ENCODE assay signal across 1 cellular context in the genomic region with DNA sequence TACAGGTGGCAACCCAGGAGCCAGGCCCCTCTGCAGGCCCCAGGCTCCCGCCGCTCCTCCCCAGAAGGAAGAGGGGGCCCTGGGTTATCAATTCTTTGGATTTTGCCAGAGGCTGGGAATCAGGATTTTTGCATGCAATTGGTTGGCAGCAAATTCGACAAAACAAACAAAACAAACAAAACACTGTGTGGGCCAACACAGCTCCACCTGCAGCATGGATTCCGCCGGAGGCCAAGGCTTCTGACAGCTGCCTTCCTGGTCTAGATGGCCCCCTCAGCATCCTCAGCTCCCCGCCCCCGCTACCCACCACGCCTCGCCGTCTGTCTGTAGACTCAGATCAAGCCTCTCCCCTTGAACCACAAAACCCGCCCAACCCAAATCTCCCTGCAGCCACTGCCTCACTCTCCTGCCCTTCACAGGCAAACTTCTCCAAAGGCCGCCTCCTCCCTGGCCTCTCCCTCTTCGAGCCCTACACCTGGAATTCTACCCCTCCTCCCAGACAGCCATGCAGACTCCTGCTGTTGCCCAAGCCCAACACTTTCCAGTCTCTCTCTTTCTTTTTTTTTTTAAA.
TF ChIP-seq lines count a peak whose summit lies in the region.

No MANE protein-coding gene starts in this region.

TF ChIP-seq in GM23338, 12 proteins besides CTCF, POLR2A, EP300 and RAD21 (continued from another document):
- TF ChIP-seq, protein P1, sequence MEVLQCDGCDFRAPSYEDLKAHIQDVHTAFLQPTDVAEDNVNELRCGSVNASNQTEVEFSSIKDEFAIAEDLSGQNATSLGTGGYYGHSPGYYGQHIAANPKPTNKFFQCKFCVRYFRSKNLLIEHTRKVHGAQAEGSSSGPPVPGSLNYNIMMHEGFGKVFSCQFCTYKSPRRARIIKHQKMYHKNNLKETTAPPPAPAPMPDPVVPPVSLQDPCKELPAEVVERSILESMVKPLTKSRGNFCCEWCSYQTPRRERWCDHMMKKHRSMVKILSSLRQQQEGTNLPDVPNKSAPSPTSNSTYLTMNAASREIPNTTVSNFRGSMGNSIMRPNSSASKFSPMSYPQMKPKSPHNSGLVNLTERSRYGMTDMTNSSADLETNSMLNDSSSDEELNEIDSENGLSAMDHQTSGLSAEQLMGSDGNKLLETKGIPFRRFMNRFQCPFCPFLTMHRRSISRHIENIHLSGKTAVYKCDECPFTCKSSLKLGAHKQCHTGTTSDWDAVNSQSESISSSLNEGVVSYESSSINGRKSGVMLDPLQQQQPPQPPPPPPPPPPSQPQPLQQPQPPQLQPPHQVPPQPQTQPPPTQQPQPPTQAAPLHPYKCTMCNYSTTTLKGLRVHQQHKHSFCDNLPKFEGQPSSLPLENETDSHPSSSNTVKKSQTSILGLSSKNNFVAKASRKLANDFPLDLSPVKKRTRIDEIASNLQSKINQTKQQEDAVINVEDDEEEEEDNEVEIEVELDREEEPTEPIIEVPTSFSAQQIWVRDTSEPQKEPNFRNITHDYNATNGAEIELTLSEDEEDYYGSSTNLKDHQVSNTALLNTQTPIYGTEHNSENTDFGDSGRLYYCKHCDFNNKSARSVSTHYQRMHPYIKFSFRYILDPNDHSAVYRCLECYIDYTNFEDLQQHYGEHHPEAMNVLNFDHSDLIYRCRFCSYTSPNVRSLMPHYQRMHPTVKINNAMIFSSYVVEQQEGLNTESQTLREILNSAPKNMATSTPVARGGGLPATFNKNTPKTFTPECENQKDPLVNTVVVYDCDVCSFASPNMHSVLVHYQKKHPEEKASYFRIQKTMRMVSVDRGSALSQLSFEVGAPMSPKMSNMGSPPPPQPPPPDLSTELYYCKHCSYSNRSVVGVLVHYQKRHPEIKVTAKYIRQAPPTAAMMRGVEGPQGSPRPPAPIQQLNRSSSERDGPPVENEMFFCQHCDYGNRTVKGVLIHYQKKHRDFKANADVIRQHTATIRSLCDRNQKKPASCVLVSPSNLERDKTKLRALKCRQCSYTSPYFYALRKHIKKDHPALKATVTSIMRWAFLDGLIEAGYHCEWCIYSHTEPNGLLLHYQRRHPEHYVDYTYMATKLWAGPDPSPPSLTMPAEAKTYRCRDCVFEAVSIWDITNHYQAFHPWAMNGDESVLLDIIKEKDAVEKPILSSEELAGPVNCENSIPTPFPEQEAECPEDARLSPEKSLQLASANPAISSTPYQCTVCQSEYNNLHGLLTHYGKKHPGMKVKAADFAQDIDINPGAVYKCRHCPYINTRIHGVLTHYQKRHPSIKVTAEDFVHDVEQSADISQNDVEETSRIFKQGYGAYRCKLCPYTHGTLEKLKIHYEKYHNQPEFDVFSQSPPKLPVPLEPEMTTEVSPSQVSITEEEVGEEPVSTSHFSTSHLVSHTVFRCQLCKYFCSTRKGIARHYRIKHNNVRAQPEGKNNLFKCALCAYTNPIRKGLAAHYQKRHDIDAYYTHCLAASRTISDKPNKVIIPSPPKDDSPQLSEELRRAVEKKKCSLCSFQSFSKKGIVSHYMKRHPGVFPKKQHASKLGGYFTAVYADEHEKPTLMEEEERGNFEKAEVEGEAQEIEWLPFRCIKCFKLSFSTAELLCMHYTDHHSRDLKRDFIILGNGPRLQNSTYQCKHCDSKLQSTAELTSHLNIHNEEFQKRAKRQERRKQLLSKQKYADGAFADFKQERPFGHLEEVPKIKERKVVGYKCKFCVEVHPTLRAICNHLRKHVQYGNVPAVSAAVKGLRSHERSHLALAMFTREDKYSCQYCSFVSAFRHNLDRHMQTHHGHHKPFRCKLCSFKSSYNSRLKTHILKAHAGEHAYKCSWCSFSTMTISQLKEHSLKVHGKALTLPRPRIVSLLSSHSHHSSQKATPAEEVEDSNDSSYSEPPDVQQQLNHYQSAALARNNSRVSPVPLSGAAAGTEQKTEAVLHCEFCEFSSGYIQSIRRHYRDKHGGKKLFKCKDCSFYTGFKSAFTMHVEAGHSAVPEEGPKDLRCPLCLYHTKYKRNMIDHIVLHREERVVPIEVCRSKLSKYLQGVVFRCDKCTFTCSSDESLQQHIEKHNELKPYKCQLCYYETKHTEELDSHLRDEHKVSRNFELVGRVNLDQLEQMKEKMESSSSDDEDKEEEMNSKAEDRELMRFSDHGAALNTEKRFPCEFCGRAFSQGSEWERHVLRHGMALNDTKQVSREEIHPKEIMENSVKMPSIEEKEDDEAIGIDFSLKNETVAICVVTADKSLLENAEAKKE (CRISPR knock-in tag; IDR thresholded peaks at IDR 0.05): no peak
- no peak for TF ChIP-seq JUNB (IDR thresholded peaks at IDR 0.05; ENCODE audit: unreplicated experiment)
- no peak for TF ChIP-seq ZNF331 (CRISPR knock-in tag; IDR thresholded peaks at IDR 0.05; ENCODE audit: low read depth)
- TF ChIP-seq, protein P2, sequence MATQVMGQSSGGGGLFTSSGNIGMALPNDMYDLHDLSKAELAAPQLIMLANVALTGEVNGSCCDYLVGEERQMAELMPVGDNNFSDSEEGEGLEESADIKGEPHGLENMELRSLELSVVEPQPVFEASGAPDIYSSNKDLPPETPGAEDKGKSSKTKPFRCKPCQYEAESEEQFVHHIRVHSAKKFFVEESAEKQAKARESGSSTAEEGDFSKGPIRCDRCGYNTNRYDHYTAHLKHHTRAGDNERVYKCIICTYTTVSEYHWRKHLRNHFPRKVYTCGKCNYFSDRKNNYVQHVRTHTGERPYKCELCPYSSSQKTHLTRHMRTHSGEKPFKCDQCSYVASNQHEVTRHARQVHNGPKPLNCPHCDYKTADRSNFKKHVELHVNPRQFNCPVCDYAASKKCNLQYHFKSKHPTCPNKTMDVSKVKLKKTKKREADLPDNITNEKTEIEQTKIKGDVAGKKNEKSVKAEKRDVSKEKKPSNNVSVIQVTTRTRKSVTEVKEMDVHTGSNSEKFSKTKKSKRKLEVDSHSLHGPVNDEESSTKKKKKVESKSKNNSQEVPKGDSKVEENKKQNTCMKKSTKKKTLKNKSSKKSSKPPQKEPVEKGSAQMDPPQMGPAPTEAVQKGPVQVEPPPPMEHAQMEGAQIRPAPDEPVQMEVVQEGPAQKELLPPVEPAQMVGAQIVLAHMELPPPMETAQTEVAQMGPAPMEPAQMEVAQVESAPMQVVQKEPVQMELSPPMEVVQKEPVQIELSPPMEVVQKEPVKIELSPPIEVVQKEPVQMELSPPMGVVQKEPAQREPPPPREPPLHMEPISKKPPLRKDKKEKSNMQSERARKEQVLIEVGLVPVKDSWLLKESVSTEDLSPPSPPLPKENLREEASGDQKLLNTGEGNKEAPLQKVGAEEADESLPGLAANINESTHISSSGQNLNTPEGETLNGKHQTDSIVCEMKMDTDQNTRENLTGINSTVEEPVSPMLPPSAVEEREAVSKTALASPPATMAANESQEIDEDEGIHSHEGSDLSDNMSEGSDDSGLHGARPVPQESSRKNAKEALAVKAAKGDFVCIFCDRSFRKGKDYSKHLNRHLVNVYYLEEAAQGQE (IDR thresholded peaks at IDR 0.05; ENCODE audit: unreplicated experiment): no peak
